ENCODE assay signal across 8 cellular contexts in genomic region chr10:132434405-132435005, GRCh38. TPM values are rescaled to one million over a fixed set of nuclear protein-coding genes. Genes with fewer than 3 reads are reported as not detected.
DNase-seq lines count a peak whose midpoint lies in the region; ATAC-seq and TF ChIP-seq lines count a peak whose summit lies in the region.

No MANE protein-coding gene starts in this region.

- no peaks in the 10 kb centered on the region for H3K9me3 Mint-ChIP-seq in activated CD4-positive, alpha-beta T cell treated with anti-CD3 and anti-CD28 coated beads, Interleukin-2, amount 10 ng/mL, durations not matched to agents 7 days and 5 days

- peak overlapping the region; percentile 65 for H3K27ac ChIP-seq in BLaER1

- no peak for TF ChIP-seq CTCF in lower leg skin (IDR thresholded peaks at IDR 0.05)

- intact Hi-C loops in left colon (cut with DNase I, micrococcal nuclease): no loop called here
- intact Hi-C loops in lower leg skin (cut with DNase I; ENCODE audit: low total_unique reads): no loop called here

- H3K9me3 ChIP-seq in BLaER1: no peaks in the 10 kb centered on the region

- CTCF ChIA-PET in activated CD4-positive, alpha-beta T cell treated with anti-CD3 and anti-CD28 coated beads, Interleukin-2, amount 10 ng/mL, durations not matched to agents 7 days and 5 days (lab: Charles Lee): interaction anchor here (0.8 to 2.4 kb wide), 3 partner anchors 9 to 35 kb away, joined by 3 to 6 read pairs (median 3); no protein-coding TSS in a partner anchor

- H3K27me3 Mint-ChIP-seq in activated CD4-positive, alpha-beta T cell treated with anti-CD3 and anti-CD28 coated beads, Interleukin-2, amount 10 ng/mL, durations not matched to agents 7 days and 5 days: no peaks in the 10 kb centered on the region

- H3K27me3 ChIP-seq in BLaER1: no peaks in the 10 kb centered on the region

- H3K36me3 Mint-ChIP-seq in activated CD4-positive, alpha-beta T cell treated with anti-CD3 and anti-CD28 coated beads, Interleukin-2, amount 10 ng/mL, durations not matched to agents 7 days and 5 days (ENCODE audit: low read depth): no peaks in the 10 kb centered on the region

- 61 to 73% methylated on average over 12 of the region's 12 CpGs for WGBS in lower leg skin, 2 donors

- no peaks in the 10 kb centered on the region for H3K36me3 ChIP-seq in BLaER1

- H3K27ac Mint-ChIP-seq in activated CD4-positive, alpha-beta T cell treated with anti-CD3 and anti-CD28 coated beads, Interleukin-2, amount 10 ng/mL, durations not matched to agents 7 days and 5 days: peak overlapping the region; percentile 62

- POLR2A ChIA-PET in activated CD4-positive, alpha-beta T cell treated with anti-CD3 and anti-CD28 coated beads, Interleukin-2, amount 10 ng/mL, durations not matched to agents 7 days and 5 days (lab: Charles Lee): interaction anchor here (0.6 kb wide), 1 partner anchor 262 kb away, joined by 3 read pairs; no protein-coding TSS in a partner anchor

- H3K4me1 ChIP-seq in BLaER1: peaks cover 88% of the 10 kb centered on the region

- H3K4me3 ChIP-seq in BLaER1 (no peak overlapping the region), lower leg skin (ENCODE audit: low read depth, poor library complexity, severe bottlenecking) (no peak overlapping the region)

- no peak overlapping the region for H3K4me3 Mint-ChIP-seq in activated CD4-positive, alpha-beta T cell treated with anti-CD3 and anti-CD28 coated beads, Interleukin-2, amount 10 ng/mL, durations not matched to agents 7 days and 5 days

- TF ChIP-seq POLR2A in GM18505 (IDR thresholded peaks at IDR 0.05; ENCODE audit: borderline replicate concordance, extremely low read depth, insufficient read depth, insufficient read length) (no peak), lower leg skin (IDR thresholded peaks at IDR 0.05) (no peak)

- peak; percentile 61 for DNase-seq in activated CD4-positive, alpha-beta T cell treated with anti-CD3 and anti-CD28 coated beads, Interleukin-2, amount 10 ng/mL, durations not matched to agents 7 days and 5 days
- DNase-seq in left colon (peak; percentile 51 to 76), globus pallidus (ENCODE audit: low spot score) (no peak), lower leg skin (ENCODE audit: low spot score in 2 of 2) (no peak)

- ATAC-seq in HG03175 (IDR thresholded peaks at IDR 0.05; ENCODE audit: unreplicated experiment) (peak; percentile 52), left colon (no peak), GM18519 (IDR thresholded peaks at IDR 0.05; ENCODE audit: low FRiP score, unreplicated experiment) (no peak), GM18505 (IDR thresholded peaks at IDR 0.05; ENCODE audit: unreplicated experiment) (no peak)

- peaks cover 8% of the 10 kb centered on the region for H3K4me1 Mint-ChIP-seq in activated CD4-positive, alpha-beta T cell treated with anti-CD3 and anti-CD28 coated beads, Interleukin-2, amount 10 ng/mL, durations not matched to agents 7 days and 5 days

- no peaks in the 10 kb centered on the region for H4K20me1 ChIP-seq in BLaER1

- peak overlapping the region; percentile 46 for H3K4me2 ChIP-seq in BLaER1

- H3K9ac ChIP-seq in BLaER1: no peak overlapping the region

RNA-seq across cellular contexts. Expression of gene PWWP2B, which starts 37.5 kb away (rescaled TPM):
- 1 to 10 TPM; 8.1 to 9.3 TPM for total RNA-seq in activated CD4-positive, alpha-beta T cell treated with anti-CD3 and anti-CD28 coated beads, Interleukin-2, amount 10 ng/mL, durations not matched to agents 7 days and 5 days
- 10 to 100 TPM; 51.9 to 55.3 TPM for total RNA-seq in left colon
- 10 to 100 TPM; 28.3 to 33.1 (median 28.9) TPM for total RNA-seq in lower leg skin

Comparison
In these comparisons a context has a peak if more than half of its experiments do, and no peak if none do; other contexts are left out.
1. DNase-seq: peak in activated CD4-positive, alpha-beta T cell treated with anti-CD3 and anti-CD28 coated beads, Interleukin-2, amount 10 ng/mL, durations not matched to agents 7 days and 5 days (single experiment) and left colon (2 of 2); none in globus pallidus (single experiment) and lower leg skin (0 of 2).